1 cellular context compared by ENCODE assay signal in the genomic region with DNA sequence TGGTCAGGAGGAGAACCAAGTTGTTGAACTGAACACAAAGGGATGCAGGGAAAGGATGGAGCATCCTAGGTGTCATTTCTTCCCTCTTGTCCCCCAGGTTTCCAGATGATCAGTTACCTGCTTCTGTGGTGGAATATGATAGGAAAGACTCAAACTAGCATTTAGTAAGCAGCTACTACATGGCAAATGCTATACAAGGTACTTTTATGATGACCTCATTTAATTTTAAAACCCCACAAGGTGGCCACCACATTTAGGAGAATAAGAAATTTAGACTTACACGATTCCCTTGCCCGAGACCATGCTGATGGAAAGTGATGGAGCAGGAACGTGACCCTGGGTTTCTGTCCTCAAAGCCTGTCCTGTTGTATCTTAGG.
TF ChIP-seq lines count a peak whose summit lies in the region.

No MANE protein-coding gene starts in this region.

TF ChIP-seq in GM12878, 131 proteins besides CTCF, POLR2A, EP300 and RAD21 (continued from another document):
- TF ChIP-seq EGR1 (IDR thresholded peaks at IDR 0.05; ENCODE audit: borderline replicate concordance in 1 of 2, low read depth in 2 of 2, low read length in 2 of 2) (no peak), PML (IDR thresholded peaks at IDR 0.05; ENCODE audit: low read length) (no peak), ATF7 (IDR thresholded peaks at IDR 0.05; ENCODE audit: low read depth) (peak; percentile 53), BCL11A (IDR thresholded peaks at IDR 0.05; ENCODE audit: low read depth, low read length) (no peak), ZBED1 (IDR thresholded peaks at IDR 0.05; ENCODE audit: borderline replicate concordance) (no peak), BRCA1 (IDR thresholded peaks at IDR 0.05; ENCODE audit: low read depth, low read length) (no peak), BMI1 (IDR thresholded peaks at IDR 0.05; ENCODE audit: borderline replicate concordance) (no peak), EED (IDR thresholded peaks at IDR 0.05; ENCODE audit: low read depth) (no peak), SMC3 (IDR thresholded peaks at IDR 0.05; ENCODE audit: borderline replicate concordance, low read length) (no peak), JUND (IDR thresholded peaks at IDR 0.05; ENCODE audit: low read depth, low read length) (no peak), STAT3 (IDR thresholded peaks at IDR 0.05; ENCODE audit: low read depth, low read length) (0 out of 2 replicates have a peak, but pooled peaks have one; percentile 3)
- TF ChIP-seq, protein P1, sequence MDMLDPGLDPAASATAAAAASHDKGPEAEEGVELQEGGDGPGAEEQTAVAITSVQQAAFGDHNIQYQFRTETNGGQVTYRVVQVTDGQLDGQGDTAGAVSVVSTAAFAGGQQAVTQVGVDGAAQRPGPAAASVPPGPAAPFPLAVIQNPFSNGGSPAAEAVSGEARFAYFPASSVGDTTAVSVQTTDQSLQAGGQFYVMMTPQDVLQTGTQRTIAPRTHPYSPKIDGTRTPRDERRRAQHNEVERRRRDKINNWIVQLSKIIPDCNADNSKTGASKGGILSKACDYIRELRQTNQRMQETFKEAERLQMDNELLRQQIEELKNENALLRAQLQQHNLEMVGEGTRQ (IDR thresholded peaks at IDR 0.05; ENCODE audit: borderline replicate concordance, low read depth, low read length), result no peak
- TF ChIP-seq, protein P2, sequence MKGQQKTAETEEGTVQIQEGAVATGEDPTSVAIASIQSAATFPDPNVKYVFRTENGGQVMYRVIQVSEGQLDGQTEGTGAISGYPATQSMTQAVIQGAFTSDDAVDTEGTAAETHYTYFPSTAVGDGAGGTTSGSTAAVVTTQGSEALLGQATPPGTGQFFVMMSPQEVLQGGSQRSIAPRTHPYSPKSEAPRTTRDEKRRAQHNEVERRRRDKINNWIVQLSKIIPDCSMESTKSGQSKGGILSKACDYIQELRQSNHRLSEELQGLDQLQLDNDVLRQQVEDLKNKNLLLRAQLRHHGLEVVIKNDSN (IDR thresholded peaks at IDR 0.05; ENCODE audit: borderline replicate concordance, extremely low read length, insufficient read depth, low read depth, low read length), result no peak
